ENCODE assay signal across 16 cellular contexts in the genomic region with DNA sequence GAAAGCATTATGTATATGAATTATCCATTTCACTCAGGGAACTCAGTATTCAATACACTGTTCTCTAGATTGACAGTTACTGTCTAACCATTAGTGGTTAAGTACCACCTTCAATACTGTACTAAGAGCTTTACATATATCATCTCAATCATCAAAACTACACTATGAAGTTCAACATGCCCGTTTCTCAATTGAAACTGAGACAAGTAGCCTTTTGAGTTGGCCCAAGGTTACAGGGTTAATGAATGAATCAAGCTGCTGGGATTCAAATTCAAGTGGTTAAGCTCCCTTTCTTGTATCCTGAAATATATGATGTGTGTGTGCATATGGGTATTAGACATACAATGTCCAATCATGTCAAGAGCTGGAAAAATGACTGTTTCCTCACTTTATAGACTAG. TPM values are rescaled to one million over a fixed set of nuclear protein-coding genes. Genes with fewer than 3 reads are reported as not detected.
A peak's percentile ranks its signal among the peaks of the same experiment; 100 is the strongest.
DNase-seq lines count a peak whose midpoint lies in the region; ATAC-seq and TF ChIP-seq lines count a peak whose summit lies in the region.
"Had no signal": no experiment of that assay in that cellular context is flagged by ENCODE, and none has a peak within 500 bp of the region (broad histone marks: within the 10 kb centered on the region; RNA-seq: fewer than 3 reads in every experiment).

No MANE protein-coding gene starts in this region.

- ATAC-seq in HG02610 (IDR thresholded peaks at IDR 0.05; ENCODE audit: unreplicated experiment) (peak; percentile 76), omental fat pad (ENCODE audit: low FRiP score) (no peak)
- ATAC-seq in stimulated activated naive CD8-positive, alpha-beta T cell treated with anti-CD3 and anti-CD28 coated beads, Interleukin-15, Interleukin-2, amounts not matched to agents 100 U/mL and 50 U/mL, for 24 hours, result peak; percentile 70
- ATAC-seq: body of pancreas, Panc1 had no signal

- H3K4me3 ChIP-seq in Loucy (ENCODE audit: low read length, poor library complexity, severe bottlenecking) (peak overlapping the region; percentile 12), HAP-1 (no peak overlapping the region)
- H3K4me3 ChIP-seq: body of pancreas, hepatocyte had no signal

- in situ Hi-C loops in HAP-1 (cut with MboI; ENCODE audit: low sequenced_read_pairs), result no loop called here

- DNase-seq in activated T-cell treated with anti-CD3 and anti-CD28 coated beads, Interleukin-2, amount 50 U/mL, for 24 hours, result no peak
- no peak for DNase-seq in activated T-cell treated with anti-CD3 and anti-CD28 coated beads, Interleukin-2, amount 50 U/mL, for 48 hours
- no peak for DNase-seq in stimulated activated naive CD8-positive, alpha-beta T cell treated with anti-CD3 and anti-CD28 coated beads, Interleukin-15, Interleukin-2, amounts not matched to agents 100 U/mL and 50 U/mL, for 24 hours
- no peak for DNase-seq in superior temporal gyrus (ENCODE audit: extremely low spot score)
- no peak for DNase-seq in omental fat pad (ENCODE audit: low spot score)
- no peak for DNase-seq in HAP-1 (ENCODE audit: low spot score in 2 of 2)
- DNase-seq: activated CD8-positive, alpha-beta memory T cell treated with anti-CD3 and anti-CD28 coated beads, Interleukin-2, amount 50 U/mL, for 4 hours; body of pancreas; NCI-H2107; stimulated activated CD4-positive, alpha-beta T cell treated with anti-CD3 and anti-CD28 coated beads, Interleukin-4, amount 100 ng/mL, for 4 hours; T1000 had no signal

- peaks cover 54% of the 10 kb centered on the region for H4K20me1 ChIP-seq in Loucy (ENCODE audit: insufficient read depth, low read length, poor library complexity, severe bottlenecking)

- H3K9ac ChIP-seq in Loucy (ENCODE audit: low read depth, low read length, poor library complexity, severe bottlenecking), result no peak overlapping the region

- peaks cover 65% of the 10 kb centered on the region for H3K4me1 Mint-ChIP-seq in activated T-cell treated with anti-CD3 and anti-CD28 coated beads, Interleukin-2, amount 50 U/mL, for 24 hours (ENCODE audit: low read depth)

- H2AFZ ChIP-seq in Loucy (ENCODE audit: low read length), result no peak overlapping the region
- H2AFZ ChIP-seq: hepatocyte had no signal

- H3K4me1 ChIP-seq in Loucy (ENCODE audit: insufficient read depth, low read length, poor library complexity, severe bottlenecking), result peaks cover 31% of the 10 kb centered on the region
- H3K4me1 ChIP-seq in HAP-1, result peaks cover 33% of the 10 kb centered on the region

- H3K27me3 Mint-ChIP-seq in activated T-cell treated with anti-CD3 and anti-CD28 coated beads, Interleukin-2, amount 50 U/mL, for 24 hours, result no peaks in the 10 kb centered on the region
- H3K27me3 Mint-ChIP-seq: IgD-negative memory B cell had no signal

- H3K4me3 Mint-ChIP-seq in activated T-cell treated with anti-CD3 and anti-CD28 coated beads, Interleukin-2, amount 50 U/mL, for 24 hours, result peak overlapping the region; percentile 16

- H3K27ac Mint-ChIP-seq in activated T-cell treated with anti-CD3 and anti-CD28 coated beads, Interleukin-2, amount 50 U/mL, for 24 hours, result peak overlapping the region; percentile 66

- H3K9me3 ChIP-seq in Loucy (ENCODE audit: insufficient read depth, low read depth, low read length) (no peaks in the 10 kb centered on the region), HAP-1 (no peaks in the 10 kb centered on the region)
- H3K9me3 ChIP-seq: body of pancreas had no signal

- no peak for TF ChIP-seq CTCF in Loucy (conservative IDR thresholded peaks at IDR 0.05; ENCODE audit: low read length)
- no peak for TF ChIP-seq CTCF in omental fat pad (IDR thresholded peaks at IDR 0.05)

- H3K36me3 Mint-ChIP-seq in activated T-cell treated with anti-CD3 and anti-CD28 coated beads, Interleukin-2, amount 50 U/mL, for 24 hours (ENCODE audit: low read depth), result peaks cover 86% of the 10 kb centered on the region

- H3K9me2 ChIP-seq in Loucy (replicated peaks; ENCODE audit: low read depth, low read length), result no peaks in the 10 kb centered on the region

- H3K36me3 ChIP-seq in Loucy (ENCODE audit: insufficient read depth, low read length), result no peaks in the 10 kb centered on the region
- H3K36me3 ChIP-seq in HAP-1 (replicated peaks), result peaks cover 14% of the 10 kb centered on the region; the same call in 1 of the 2 replicates

- peak overlapping the region; percentile 45 for H3K4me2 ChIP-seq in Loucy (ENCODE audit: low read depth, low read length, poor library complexity, severe bottlenecking)
- H3K4me2 ChIP-seq: hepatocyte had no signal

- H3K9me3 Mint-ChIP-seq in activated T-cell treated with anti-CD3 and anti-CD28 coated beads, Interleukin-2, amount 50 U/mL, for 24 hours, result no peaks in the 10 kb centered on the region
- H3K9me3 Mint-ChIP-seq: IgD-negative memory B cell had no signal

- H3F3A ChIP-seq in Loucy (ENCODE audit: low read depth), result no peaks in the 10 kb centered on the region

- peaks cover 60% of the 10 kb centered on the region for H3K79me2 ChIP-seq in Loucy (ENCODE audit: insufficient read depth, low read length)

- H3K27me3 ChIP-seq in Loucy (ENCODE audit: insufficient read depth, low read length, poor library complexity, severe bottlenecking) (no peaks in the 10 kb centered on the region), HAP-1 (ENCODE audit: low read depth) (no peaks in the 10 kb centered on the region)
- H3K27me3 ChIP-seq: body of pancreas, hepatocyte had no signal

RNA-seq across cellular contexts. Expression of gene TASOR, which starts 5.8 kb away (rescaled TPM):
- 10 to 100 TPM; 44.2 to 86.4 (median 59.9) TPM for total RNA-seq in omental fat pad
